In the genomic region with DNA sequence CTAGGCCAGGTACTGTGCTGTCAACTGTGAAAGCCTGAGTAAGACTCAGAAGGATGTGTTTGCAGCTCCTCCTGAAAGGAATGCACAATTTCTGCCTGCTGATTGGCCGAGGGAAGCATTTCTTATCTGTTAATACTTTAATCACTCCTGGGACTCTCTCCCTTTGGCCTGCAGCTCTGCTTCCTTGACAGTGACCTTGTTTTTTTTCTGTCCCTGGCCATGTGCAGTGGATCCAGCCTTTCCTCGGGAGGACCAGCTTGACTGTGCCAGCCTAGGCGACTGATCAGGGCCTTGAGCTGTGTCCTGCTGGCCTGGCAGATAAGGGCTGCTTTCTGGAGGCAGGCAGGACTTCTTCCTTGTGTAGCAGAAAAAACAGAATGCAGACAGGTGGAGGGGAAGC, we compare ENCODE assay signal across 18 cellular contexts. TPM values are rescaled to one million over a fixed set of nuclear protein-coding genes. Genes with fewer than 3 reads are reported as not detected.
A peak's percentile ranks its signal among the peaks of the same experiment; 100 is the strongest.
DNase-seq lines count a peak whose midpoint lies in the region; TF ChIP-seq lines count a peak whose summit lies in the region.
"Had no signal": no experiment of that assay in that cellular context is flagged by ENCODE, and none has a peak within 500 bp of the region (broad histone marks: within the 10 kb centered on the region; RNA-seq: fewer than 3 reads in every experiment).

No MANE protein-coding gene starts in this region.

- H3K27ac ChIP-seq in adrenal gland (peak overlapping the region in 4 of 5 donors; percentile 42 to 77 (median 63)), right atrium auricular region (peak overlapping the region; percentile 28 to 38), parathyroid adenoma (peak overlapping the region; percentile 79), A673 (ENCODE audit: low read depth, low read length, poor library complexity, severe bottlenecking) (no peak overlapping the region)
- H3K27ac ChIP-seq: thoracic aorta had no signal

- POLR2A ChIA-PET in A673 (lab: Charles Lee; ENCODE audit: low non-redundant PET), result no interaction called here

- WGBS in adrenal gland, 4 donors, result 8 to 15% (median 14%) methylated on average over 3 of the region's 3 CpGs

- peak overlapping the region; percentile 47 for H2AFZ ChIP-seq in parathyroid adenoma

- peaks cover 31% of the 10 kb centered on the region for H3K4me1 ChIP-seq in BE2C
- H3K4me1 ChIP-seq in adrenal gland (replicated peaks in 1 of 2), result peaks cover 50 to 87% of the 10 kb centered on the region in 2 donors
- peaks cover 0 to 25% of the 10 kb centered on the region in 2 donors for H3K4me1 ChIP-seq in right atrium auricular region
- H3K4me1 ChIP-seq in parathyroid adenoma, result peaks cover 55% of the 10 kb centered on the region
- peaks cover 4% of the 10 kb centered on the region for H3K4me1 ChIP-seq in A673 (ENCODE audit: insufficient read depth, low read length, poor library complexity, severe bottlenecking)

- intact Hi-C loops in adrenal gland (cut with DNase I), result no loop called here
- intact Hi-C loops in A673 (cut with micrococcal nuclease; ENCODE audit: unreplicated experiment), result no loop called here

- no peak for TF ChIP-seq CTCF in BE2C (IDR thresholded peaks at IDR 0.05; ENCODE audit: low read depth, low read length)
- TF ChIP-seq CTCF in adrenal gland (IDR thresholded peaks at IDR 0.05), result peak in 1 of 6 experiments; percentile 11
- no peak for TF ChIP-seq CTCF in right atrium auricular region (IDR thresholded peaks at IDR 0.05)
- TF ChIP-seq CTCF in parathyroid adenoma (IDR thresholded peaks at IDR 0.05), result no peak
- TF ChIP-seq CTCF in A673 (conservative IDR thresholded peaks at IDR 0.05; ENCODE audit: low read depth, low read length), result no peak

- peaks cover 20% of the 10 kb centered on the region for H3K36me3 ChIP-seq in BE2C
- H3K36me3 ChIP-seq in adrenal gland (replicated peaks in 1 of 2), result no peaks in the 10 kb centered on the region
- H3K36me3 ChIP-seq in right atrium auricular region, result no peaks in the 10 kb centered on the region
- H3K36me3 ChIP-seq in parathyroid adenoma (ENCODE audit: control insufficient read depth, insufficient read depth, low read length), result no peaks in the 10 kb centered on the region
- no peaks in the 10 kb centered on the region for H3K36me3 ChIP-seq in A673 (ENCODE audit: insufficient read depth, low read length, poor library complexity, severe bottlenecking)
- H3K36me3 ChIP-seq: thoracic aorta had no signal

- CTCF ChIA-PET in A673 (lab: Charles Lee), result no interaction called here

- no peak for TF ChIP-seq POLR2A in adrenal gland (IDR thresholded peaks at IDR 0.05)

- H3K27me3 ChIP-seq in BE2C, result no peaks in the 10 kb centered on the region
- H3K27me3 ChIP-seq in adrenal gland, result no peaks in the 10 kb centered on the region
- no peaks in the 10 kb centered on the region for H3K27me3 ChIP-seq in right atrium auricular region
- H3K27me3 ChIP-seq in parathyroid adenoma (ENCODE audit: control insufficient read depth, insufficient read depth, low read length), result no peaks in the 10 kb centered on the region
- no peaks in the 10 kb centered on the region for H3K27me3 ChIP-seq in A673 (replicated peaks; ENCODE audit: insufficient read depth, low read depth, low read length, poor library complexity)

- H3K4me3 ChIP-seq in BE2C (ENCODE audit: low read depth, low read length), result peak overlapping the region; percentile 11; the same call in 1 of the 2 replicates
- H3K4me3 ChIP-seq in adrenal gland, result no peak overlapping the region
- no peak overlapping the region for H3K4me3 ChIP-seq in right atrium auricular region
- no peak overlapping the region for H3K4me3 ChIP-seq in parathyroid adenoma (ENCODE audit: low read depth, low read length)
- H3K4me3 ChIP-seq in A673 (ENCODE audit: low read depth, low read length, poor library complexity, severe bottlenecking), result no peak overlapping the region
- H3K4me3 ChIP-seq: thoracic aorta had no signal

- DNase-seq in BE2C (peak; percentile 80), adrenal gland (peak; percentile 76 to 95 (median 93)), right atrium auricular region (ENCODE audit: low spot score) (no peak), RKO (ENCODE audit: low spot score) (no peak), A673 (ENCODE audit: low spot score) (no peak), epidermal melanocyte (ENCODE audit: insufficient read length, low spot score) (no peak), NCI-H128 (lab: John Stamatoyannopoulos, UW; ENCODE audit: unreplicated experiment) (no peak)
- DNase-seq: ACHN; activated CD8-positive, alpha-beta memory T cell treated with anti-CD3 and anti-CD28 coated beads, Interleukin-2, amount 50 U/mL, for 4 hours; activated naive CD8-positive, alpha-beta T cell treated with anti-CD3 and anti-CD28 coated beads, Interleukin-2, amount 10 ng/mL, durations not matched to agents 7 days and 5 days; foreskin fibroblast; immature natural killer cell; KBM-7; natural killer cell; NCI-H524 treated with DMSO at 0.1 percent for 48 hours; SIG-M5 had no signal

- BruUV-seq in A673 (replicated peaks; lab: Mats Ljungman, UMichigan), result no TSS peak

- H3K9ac ChIP-seq in parathyroid adenoma, result no peak overlapping the region

- no peak overlapping the region for H3K4me2 ChIP-seq in parathyroid adenoma (ENCODE audit: low read length)

- peaks cover 13% of the 10 kb centered on the region for H3K79me2 ChIP-seq in parathyroid adenoma

- H3K9me3 ChIP-seq in BE2C (no peaks in the 10 kb centered on the region), adrenal gland (replicated peaks in 1 of 3) (no peaks in the 10 kb centered on the region), right atrium auricular region (no peaks in the 10 kb centered on the region), parathyroid adenoma (ENCODE audit: control insufficient read depth, low read length) (no peaks in the 10 kb centered on the region), A673 (ENCODE audit: low read depth, low read length, poor library complexity, severe bottlenecking) (no peaks in the 10 kb centered on the region)
- H3K9me3 ChIP-seq: thoracic aorta had no signal

RNA-seq across cellular contexts. Expression of a gene that starts 10.0 kb away (rescaled TPM):
- 16.6 TPM for polyA plus RNA-seq in BE2C (2012; ENCODE audit: insufficient read depth, insufficient read length, low read depth)
- total RNA-seq in adrenal gland (100 to 1,000 TPM in 1 of 8 donors, 10 to 100 TPM in 7; 25.7 to 103 (median 65.9) TPM), right atrium auricular region (10 to 100 TPM in 1 of 2 donors, 1 to 10 TPM in 1; 8.2 to 12.6 TPM), A673 (2021) (13.6 and 19.6 TPM in 2 replicates)
- 10 to 100 TPM; 13.0 to 18.1 (median 15.2) TPM for polyA plus RNA-seq in adrenal gland

RNA-seq across cellular contexts. Expression of a gene that starts 49.6 kb away (rescaled TPM):
- 0.46 TPM for polyA plus RNA-seq in BE2C (2012; ENCODE audit: insufficient read depth, insufficient read length, low read depth)
- total RNA-seq in adrenal gland (10 to 100 TPM in 1 of 8 donors, 1 to 10 TPM in 7; 1.2 to 11.5 (median 4.3) TPM), right atrium auricular region (1 to 10 TPM; 1.5 to 3.6 TPM), A673 (2021) (2.1 and 2.2 TPM in 2 replicates)
- 1 to 10 TPM; 2.3 to 8.1 (median 3.9) TPM for polyA plus RNA-seq in adrenal gland

Comparison
In these comparisons a context has a peak if more than half of its experiments do, and no peak if none do; other contexts are left out.
1. DNase-seq: peak in BE2C (single experiment) and adrenal gland (7 of 7); none in right atrium auricular region (single experiment), RKO (single experiment), A673 (single experiment), epidermal melanocyte (single experiment) and NCI-H128 (single experiment).